9 cellular contexts compared by ENCODE assay signal in the genomic region with DNA sequence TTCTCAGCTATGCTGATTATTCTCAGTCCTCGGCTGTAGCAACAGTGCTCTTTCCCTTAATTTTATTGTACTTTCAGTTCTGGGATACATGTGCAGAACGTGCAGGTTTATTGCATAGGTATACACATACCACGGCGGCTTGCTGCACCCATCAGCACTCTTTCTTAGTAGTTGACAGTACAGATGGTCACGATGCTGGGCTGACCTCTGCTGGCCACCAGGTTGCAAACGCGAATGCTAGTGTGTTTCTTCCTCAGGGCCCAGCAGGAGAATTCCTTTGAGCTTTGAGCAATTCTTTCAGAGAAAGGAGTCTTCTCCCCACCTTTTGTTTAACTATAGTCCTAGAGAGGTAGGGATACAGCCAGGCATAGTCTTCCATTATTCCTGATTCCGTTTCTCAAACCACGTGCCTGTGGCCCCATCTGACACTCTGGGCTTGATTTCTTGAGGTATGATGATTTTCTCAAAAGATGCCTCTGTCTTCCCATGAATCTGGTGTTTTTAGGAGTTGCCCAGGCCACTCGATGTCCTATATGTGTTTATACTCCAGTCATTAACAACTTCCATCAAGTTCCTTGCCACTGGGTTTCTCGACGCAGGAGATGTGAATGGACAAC. TPM values are rescaled to one million over a fixed set of nuclear protein-coding genes. Genes with fewer than 3 reads are reported as not detected.
DNase-seq lines count a peak whose midpoint lies in the region; ATAC-seq and TF ChIP-seq lines count a peak whose summit lies in the region.
"Had no signal": no experiment of that assay in that cellular context is flagged by ENCODE, and none has a peak within 500 bp of the region (broad histone marks: within the 10 kb centered on the region; RNA-seq: fewer than 3 reads in every experiment).

No MANE protein-coding gene starts in this region.

- no peaks in the 10 kb centered on the region for H3K4me1 Mint-ChIP-seq in activated T-cell treated with anti-CD3 and anti-CD28 coated beads, Interleukin-2, amount 50 U/mL, for 24 hours (ENCODE audit: low read depth)

- peak; percentile 70 for TF ChIP-seq CTCF in brain microvascular endothelial cell (IDR thresholded peaks at IDR 0.05; ENCODE audit: low read depth, low read length, missing control alignments)

- H3K4me3 Mint-ChIP-seq in activated T-cell treated with anti-CD3 and anti-CD28 coated beads, Interleukin-2, amount 50 U/mL, for 24 hours, result no peak overlapping the region

- in situ Hi-C loops in brain microvascular endothelial cell (cut with HindIII; ENCODE audit: low pct_ligation_motif_present, low sequenced_read_pairs), result no loop called here

- no peaks in the 10 kb centered on the region for H3K27me3 ChIP-seq in brain microvascular endothelial cell (replicated peaks)

- no peaks in the 10 kb centered on the region for H3K36me3 ChIP-seq in brain microvascular endothelial cell (replicated peaks)

- no peak overlapping the region for H3K27ac Mint-ChIP-seq in activated T-cell treated with anti-CD3 and anti-CD28 coated beads, Interleukin-2, amount 50 U/mL, for 24 hours
- no peak overlapping the region for H3K27ac Mint-ChIP-seq in activated naive CD4-positive, alpha-beta T cell treated with anti-CD3 and anti-CD28 coated beads, Interleukin-2, amount 50 U/mL, for 72 hours

- ATAC-seq in activated naive CD4-positive, alpha-beta T cell treated with anti-CD3 and anti-CD28 coated beads, Interleukin-2, amount 50 U/mL, for 72 hours, result no peak

- no peak overlapping the region for H3K4me3 ChIP-seq in brain microvascular endothelial cell (ENCODE audit: low read depth, low read length)

- H3K9me3 Mint-ChIP-seq in activated T-cell treated with anti-CD3 and anti-CD28 coated beads, Interleukin-2, amount 50 U/mL, for 24 hours, result no peaks in the 10 kb centered on the region
- H3K9me3 Mint-ChIP-seq in activated naive CD4-positive, alpha-beta T cell treated with anti-CD3 and anti-CD28 coated beads, Interleukin-2, amount 50 U/mL, for 72 hours, result peaks cover 3 to 4% of the 10 kb centered on the region in 2 donors

- H3K27me3 Mint-ChIP-seq in activated T-cell treated with anti-CD3 and anti-CD28 coated beads, Interleukin-2, amount 50 U/mL, for 24 hours, result no peaks in the 10 kb centered on the region

- DNase-seq in GM03348 (ENCODE audit: low spot score) (peak; percentile 27), NCI-H1417 (lab: John Stamatoyannopoulos, UW) (peak in 2 of 3 experiments; percentile 61 to 79), brain microvascular endothelial cell (peak; percentile 34), medulla oblongata (ENCODE audit: extremely low spot score) (peak; percentile 80), mesenteric fat pad (ENCODE audit: low spot score) (no peak), Kasumi-1 (lab: John Stamatoyannopoulos, UW) (no peak)
- no peak for DNase-seq in activated T-cell treated with anti-CD3 and anti-CD28 coated beads, Interleukin-2, amount 50 U/mL, for 24 hours
- DNase-seq in activated naive CD4-positive, alpha-beta T cell treated with anti-CD3 and anti-CD28 coated beads, Interleukin-2, amount 50 U/mL, for 72 hours (ENCODE audit: low spot score in 2 of 2), result no peak

- H3K27ac ChIP-seq in brain microvascular endothelial cell, result no peak overlapping the region

- H3K36me3 Mint-ChIP-seq in activated T-cell treated with anti-CD3 and anti-CD28 coated beads, Interleukin-2, amount 50 U/mL, for 24 hours (ENCODE audit: low read depth), result no peaks in the 10 kb centered on the region
- no peaks in the 10 kb centered on the region for H3K36me3 Mint-ChIP-seq in activated naive CD4-positive, alpha-beta T cell treated with anti-CD3 and anti-CD28 coated beads, Interleukin-2, amount 50 U/mL, for 72 hours

RNA-seq across cellular contexts. Expression of gene CDC14C, which starts 48.9 kb away (rescaled TPM):
- not detected for total RNA-seq in mesenteric fat pad
- not detected for total RNA-seq in activated naive CD4-positive, alpha-beta T cell treated with anti-CD3 and anti-CD28 coated beads, Interleukin-2, amount 50 U/mL, for 72 hours
- total RNA-seq: subcutaneous adipose tissue had no signal

Comparison
In these comparisons a context has a peak if more than half of its experiments do, and no peak if none do; other contexts are left out.
1. DNase-seq: peak in GM03348 (single experiment), NCI-H1417 (2 of 3), brain microvascular endothelial cell (single experiment) and medulla oblongata (single experiment); none in mesenteric fat pad (single experiment), Kasumi-1 (0 of 2), activated T-cell treated with anti-CD3 and anti-CD28 coated beads, Interleukin-2, amount 50 U/mL, for 24 hours (single experiment) and activated naive CD4-positive, alpha-beta T cell treated with anti-CD3 and anti-CD28 coated beads, Interleukin-2, amount 50 U/mL, for 72 hours (0 of 2).